2 cellular contexts compared by ENCODE assay signal in the genomic region with DNA sequence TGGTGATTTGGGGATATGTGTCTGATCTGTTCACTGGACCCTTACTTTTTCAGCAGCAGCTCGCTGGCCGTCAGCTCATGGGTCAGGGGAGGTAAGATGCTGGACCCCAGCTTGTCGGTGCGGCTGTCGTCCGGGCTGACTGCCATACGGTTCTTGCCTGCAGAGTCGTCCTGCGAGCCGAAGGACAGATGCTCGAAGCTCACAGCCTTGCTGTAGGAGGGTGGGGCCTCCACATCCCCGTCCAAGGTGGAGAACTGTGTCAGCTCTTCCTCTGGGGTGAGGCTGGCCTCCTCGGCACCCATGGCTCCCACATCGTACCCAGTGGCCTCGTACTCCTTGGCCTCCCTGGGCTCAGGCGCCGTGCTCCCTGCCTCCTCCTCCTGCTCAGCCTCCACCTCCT.
A peak's percentile ranks its signal among the peaks of the same experiment; 100 is the strongest.
TF ChIP-seq lines count a peak whose summit lies in the region.

No MANE protein-coding gene starts in this region.

TF ChIP-seq in H1, 55 proteins besides CTCF, POLR2A, EP300 and RAD21:
- TF ChIP-seq POU5F1 (IDR thresholded peaks at IDR 0.05; ENCODE audit: low read depth, low read length) (no peak), CEBPB (IDR thresholded peaks at IDR 0.05; ENCODE audit: low read depth, low read length) (no peak), BCL11A (IDR thresholded peaks at IDR 0.05; ENCODE audit: low read depth in 2 of 2, low read length in 2 of 2) (no peak), ZNF274 (IDR thresholded peaks at IDR 0.05; ENCODE audit: borderline replicate concordance, extremely low read depth, low read length) (no peak), CTBP2 (IDR thresholded peaks at IDR 0.05; ENCODE audit: borderline replicate concordance, insufficient read depth, insufficient read length, low read length) (no peak), SP4 (IDR thresholded peaks at IDR 0.05; ENCODE audit: low read length) (no peak), SIN3A (conservative IDR thresholded peaks at IDR 0.05 in 1 of 2, IDR thresholded peaks at IDR 0.05 in 1 of 2; ENCODE audit: low read depth in 1 of 2, low read length in 2 of 2) (no peak), SP1 (IDR thresholded peaks at IDR 0.05; ENCODE audit: low read depth, low read length) (no peak), RXRA (IDR thresholded peaks at IDR 0.05; ENCODE audit: insufficient read depth, low read depth, low read length) (no peak), HDAC6 (IDR thresholded peaks at IDR 0.05; ENCODE audit: low read depth, low read length) (no peak), SIRT6 (IDR thresholded peaks at IDR 0.05; ENCODE audit: low read length) (no peak)
TF ChIP-seq in H1: peak in this region for 0.

TF ChIP-seq in HepG2, 621 proteins besides CTCF, POLR2A, EP300 and RAD21:
- TF ChIP-seq HDAC1 (CRISPR knock-in tag; IDR thresholded peaks at IDR 0.05) (0 out of 2 replicates have a peak, but pooled peaks have one; percentile 9), ZNF687 (CRISPR knock-in tag; IDR thresholded peaks at IDR 0.05) (peak; percentile 41), FOXK1 (CRISPR knock-in tag; IDR thresholded peaks at IDR 0.05; ENCODE audit: borderline replicate concordance, low read depth) (no peak), FOXJ3 (CRISPR knock-in tag; IDR thresholded peaks at IDR 0.05; ENCODE audit: borderline replicate concordance) (0 out of 2 replicates have a peak, but pooled peaks have one; percentile 8), MTA1 (CRISPR knock-in tag; IDR thresholded peaks at IDR 0.05; ENCODE audit: borderline replicate concordance) (0 out of 2 replicates have a peak, but pooled peaks have one; percentile 35), FIP1L1 (IDR thresholded peaks at IDR 0.05; ENCODE audit: borderline replicate concordance, insufficient read depth, low read depth, low read length) (no peak), ZNF260 (CRISPR knock-in tag; IDR thresholded peaks at IDR 0.05; ENCODE audit: borderline replicate concordance, low read depth) (no peak), ZNF18 (CRISPR knock-in tag; IDR thresholded peaks at IDR 0.05; ENCODE audit: insufficient replicate concordance) (no peak), ZNF142 (CRISPR knock-in tag; IDR thresholded peaks at IDR 0.05) (no peak), BORCS8-MEF2B (CRISPR knock-in tag; IDR thresholded peaks at IDR 0.05) (0 out of 2 replicates have a peak, but pooled peaks have one; percentile 34), RXRA (CRISPR knock-in tag; IDR thresholded peaks at IDR 0.05) (no peak), SP5 (CRISPR knock-in tag; IDR thresholded peaks at IDR 0.05; ENCODE audit: borderline replicate concordance, low read depth) (no peak), ZNF770 (CRISPR knock-in tag; IDR thresholded peaks at IDR 0.05) (0 out of 2 replicates have a peak, but pooled peaks have one; percentile 27), ZNF263 (CRISPR knock-in tag; IDR thresholded peaks at IDR 0.05) (peak; percentile 58; the same call in 1 of the 2 replicates)
